In the genomic region with DNA sequence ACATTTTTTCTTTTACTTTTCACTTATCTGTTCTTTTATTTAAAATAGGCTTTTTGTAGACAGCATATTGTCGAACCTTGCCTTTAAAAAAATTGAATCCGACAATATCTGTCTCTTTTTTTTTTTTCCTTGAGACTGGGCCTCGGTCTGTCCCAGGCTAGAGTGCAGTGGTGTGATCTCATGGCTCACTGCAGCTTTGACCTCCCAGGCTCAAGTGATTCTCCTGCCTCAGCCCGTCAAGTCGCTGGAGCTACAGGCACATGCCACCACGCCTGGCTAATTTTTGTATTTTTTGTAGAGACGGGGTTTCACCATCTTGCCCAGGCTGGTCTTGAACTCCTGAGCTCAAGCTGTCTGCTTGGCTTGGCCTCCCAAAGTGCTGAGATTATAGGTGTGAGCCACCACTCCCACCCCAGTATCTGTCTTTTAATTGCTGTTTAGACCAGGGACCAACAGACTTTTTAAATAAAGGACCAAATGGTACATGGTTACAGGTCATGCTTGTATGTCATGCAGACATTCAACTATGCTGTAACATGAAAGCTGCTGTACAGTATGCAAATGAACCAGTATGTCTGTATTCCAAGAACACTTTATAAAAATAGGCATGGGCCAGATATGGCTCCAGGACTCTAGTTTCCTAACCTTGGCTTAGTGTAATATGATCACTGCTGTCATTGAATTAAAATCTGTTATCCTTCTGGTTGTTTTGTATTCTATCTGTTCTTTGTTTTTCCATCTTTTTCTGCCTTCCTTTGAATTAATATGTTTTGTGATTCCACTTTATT, we compare ENCODE assay signal across 3 cellular contexts.
TF ChIP-seq lines count a peak whose summit lies in the region.

No MANE protein-coding gene starts in this region.

TF ChIP-seq in SK-N-SH treated with all-trans-retinoic acid at 6 μM for 48 hours, 23 proteins besides CTCF, POLR2A, EP300 and RAD21 (continued from another document):
- TF ChIP-seq, protein P1, sequence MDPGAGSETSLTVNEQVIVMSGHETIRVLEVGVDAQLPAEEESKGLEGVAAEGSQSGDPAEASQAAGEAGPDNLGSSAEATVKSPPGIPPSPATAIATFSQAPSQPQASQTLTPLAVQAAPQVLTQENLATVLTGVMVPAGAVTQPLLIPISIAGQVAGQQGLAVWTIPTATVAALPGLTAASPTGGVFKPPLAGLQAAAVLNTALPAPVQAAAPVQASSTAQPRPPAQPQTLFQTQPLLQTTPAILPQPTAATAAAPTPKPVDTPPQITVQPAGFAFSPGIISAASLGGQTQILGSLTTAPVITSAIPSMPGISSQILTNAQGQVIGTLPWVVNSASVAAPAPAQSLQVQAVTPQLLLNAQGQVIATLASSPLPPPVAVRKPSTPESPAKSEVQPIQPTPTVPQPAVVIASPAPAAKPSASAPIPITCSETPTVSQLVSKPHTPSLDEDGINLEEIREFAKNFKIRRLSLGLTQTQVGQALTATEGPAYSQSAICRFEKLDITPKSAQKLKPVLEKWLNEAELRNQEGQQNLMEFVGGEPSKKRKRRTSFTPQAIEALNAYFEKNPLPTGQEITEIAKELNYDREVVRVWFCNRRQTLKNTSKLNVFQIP (CRISPR knock-in tag; IDR thresholded peaks at IDR 0.05; ENCODE audit: borderline replicate concordance, low read depth), result no peak
- no peak for TF ChIP-seq ZNF565 (CRISPR knock-in tag; conservative IDR thresholded peaks at IDR 0.05; ENCODE audit: low read depth)

TF ChIP-seq in SK-N-SH, 30 proteins besides CTCF, POLR2A, EP300 and RAD21:
- TF ChIP-seq, protein P2, sequence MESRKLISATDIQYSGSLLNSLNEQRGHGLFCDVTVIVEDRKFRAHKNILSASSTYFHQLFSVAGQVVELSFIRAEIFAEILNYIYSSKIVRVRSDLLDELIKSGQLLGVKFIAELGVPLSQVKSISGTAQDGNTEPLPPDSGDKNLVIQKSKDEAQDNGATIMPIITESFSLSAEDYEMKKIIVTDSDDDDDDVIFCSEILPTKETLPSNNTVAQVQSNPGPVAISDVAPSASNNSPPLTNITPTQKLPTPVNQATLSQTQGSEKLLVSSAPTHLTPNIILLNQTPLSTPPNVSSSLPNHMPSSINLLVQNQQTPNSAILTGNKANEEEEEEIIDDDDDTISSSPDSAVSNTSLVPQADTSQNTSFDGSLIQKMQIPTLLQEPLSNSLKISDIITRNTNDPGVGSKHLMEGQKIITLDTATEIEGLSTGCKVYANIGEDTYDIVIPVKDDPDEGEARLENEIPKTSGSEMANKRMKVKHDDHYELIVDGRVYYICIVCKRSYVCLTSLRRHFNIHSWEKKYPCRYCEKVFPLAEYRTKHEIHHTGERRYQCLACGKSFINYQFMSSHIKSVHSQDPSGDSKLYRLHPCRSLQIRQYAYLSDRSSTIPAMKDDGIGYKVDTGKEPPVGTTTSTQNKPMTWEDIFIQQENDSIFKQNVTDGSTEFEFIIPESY (IDR thresholded peaks at IDR 0.05; ENCODE audit: borderline replicate concordance, low read depth), result no peak
- TF ChIP-seq, protein P3, sequence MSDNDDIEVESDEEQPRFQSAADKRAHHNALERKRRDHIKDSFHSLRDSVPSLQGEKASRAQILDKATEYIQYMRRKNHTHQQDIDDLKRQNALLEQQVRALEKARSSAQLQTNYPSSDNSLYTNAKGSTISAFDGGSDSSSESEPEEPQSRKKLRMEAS (IDR thresholded peaks at IDR 0.05; ENCODE audit: low read depth), result no peak
- TF ChIP-seq, protein P4, sequence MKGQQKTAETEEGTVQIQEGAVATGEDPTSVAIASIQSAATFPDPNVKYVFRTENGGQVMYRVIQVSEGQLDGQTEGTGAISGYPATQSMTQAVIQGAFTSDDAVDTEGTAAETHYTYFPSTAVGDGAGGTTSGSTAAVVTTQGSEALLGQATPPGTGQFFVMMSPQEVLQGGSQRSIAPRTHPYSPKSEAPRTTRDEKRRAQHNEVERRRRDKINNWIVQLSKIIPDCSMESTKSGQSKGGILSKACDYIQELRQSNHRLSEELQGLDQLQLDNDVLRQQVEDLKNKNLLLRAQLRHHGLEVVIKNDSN (IDR thresholded peaks at IDR 0.05; ENCODE audit: borderline replicate concordance, low read depth), result no peak
- TF ChIP-seq, protein P5, sequence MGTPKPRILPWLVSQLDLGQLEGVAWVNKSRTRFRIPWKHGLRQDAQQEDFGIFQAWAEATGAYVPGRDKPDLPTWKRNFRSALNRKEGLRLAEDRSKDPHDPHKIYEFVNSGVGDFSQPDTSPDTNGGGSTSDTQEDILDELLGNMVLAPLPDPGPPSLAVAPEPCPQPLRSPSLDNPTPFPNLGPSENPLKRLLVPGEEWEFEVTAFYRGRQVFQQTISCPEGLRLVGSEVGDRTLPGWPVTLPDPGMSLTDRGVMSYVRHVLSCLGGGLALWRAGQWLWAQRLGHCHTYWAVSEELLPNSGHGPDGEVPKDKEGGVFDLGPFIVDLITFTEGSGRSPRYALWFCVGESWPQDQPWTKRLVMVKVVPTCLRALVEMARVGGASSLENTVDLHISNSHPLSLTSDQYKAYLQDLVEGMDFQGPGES (IDR thresholded peaks at IDR 0.05; ENCODE audit: low read depth, low read length), result no peak
- TF ChIP-seq JUND (IDR thresholded peaks at IDR 0.05) (no peak), NRF1 (IDR thresholded peaks at IDR 0.05; ENCODE audit: low read depth, low read length) (no peak), EZH2phosphoT487 (IDR thresholded peaks at IDR 0.05; ENCODE audit: borderline replicate concordance, low read depth) (no peak), ELF1 (IDR thresholded peaks at IDR 0.05) (no peak), NFIC (IDR thresholded peaks at IDR 0.05; ENCODE audit: borderline replicate concordance) (no peak), RFX5 (IDR thresholded peaks at IDR 0.05; ENCODE audit: low read length) (no peak), CHD2 (IDR thresholded peaks at IDR 0.05; ENCODE audit: low read length, partially characterized antibody) (no peak), GABPA (IDR thresholded peaks at IDR 0.05; ENCODE audit: low read depth) (no peak)
- TF ChIP-seq, protein P6, sequence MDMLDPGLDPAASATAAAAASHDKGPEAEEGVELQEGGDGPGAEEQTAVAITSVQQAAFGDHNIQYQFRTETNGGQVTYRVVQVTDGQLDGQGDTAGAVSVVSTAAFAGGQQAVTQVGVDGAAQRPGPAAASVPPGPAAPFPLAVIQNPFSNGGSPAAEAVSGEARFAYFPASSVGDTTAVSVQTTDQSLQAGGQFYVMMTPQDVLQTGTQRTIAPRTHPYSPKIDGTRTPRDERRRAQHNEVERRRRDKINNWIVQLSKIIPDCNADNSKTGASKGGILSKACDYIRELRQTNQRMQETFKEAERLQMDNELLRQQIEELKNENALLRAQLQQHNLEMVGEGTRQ (IDR thresholded peaks at IDR 0.05; ENCODE audit: borderline replicate concordance, low read depth, low read length), result no peak
- TF ChIP-seq, protein P7, sequence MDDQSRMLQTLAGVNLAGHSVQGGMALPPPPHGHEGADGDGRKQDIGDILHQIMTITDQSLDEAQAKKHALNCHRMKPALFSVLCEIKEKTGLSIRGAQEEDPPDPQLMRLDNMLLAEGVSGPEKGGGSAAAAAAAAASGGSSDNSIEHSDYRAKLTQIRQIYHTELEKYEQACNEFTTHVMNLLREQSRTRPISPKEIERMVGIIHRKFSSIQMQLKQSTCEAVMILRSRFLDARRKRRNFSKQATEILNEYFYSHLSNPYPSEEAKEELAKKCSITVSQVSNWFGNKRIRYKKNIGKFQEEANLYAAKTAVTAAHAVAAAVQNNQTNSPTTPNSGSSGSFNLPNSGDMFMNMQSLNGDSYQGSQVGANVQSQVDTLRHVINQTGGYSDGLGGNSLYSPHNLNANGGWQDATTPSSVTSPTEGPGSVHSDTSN (IDR thresholded peaks at IDR 0.05), result no peak

TF ChIP-seq in WTC11, 78 proteins besides CTCF, POLR2A, EP300 and RAD21 (continued from another document):
- TF ChIP-seq, protein P8, sequence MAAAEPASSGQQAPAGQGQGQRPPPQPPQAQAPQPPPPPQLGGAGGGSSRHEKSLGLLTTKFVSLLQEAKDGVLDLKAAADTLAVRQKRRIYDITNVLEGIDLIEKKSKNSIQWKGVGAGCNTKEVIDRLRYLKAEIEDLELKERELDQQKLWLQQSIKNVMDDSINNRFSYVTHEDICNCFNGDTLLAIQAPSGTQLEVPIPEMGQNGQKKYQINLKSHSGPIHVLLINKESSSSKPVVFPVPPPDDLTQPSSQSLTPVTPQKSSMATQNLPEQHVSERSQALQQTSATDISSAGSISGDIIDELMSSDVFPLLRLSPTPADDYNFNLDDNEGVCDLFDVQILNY (CRISPR knock-in tag; IDR thresholded peaks at IDR 0.05), result no peak
- TF ChIP-seq KAT7 (CRISPR knock-in tag; IDR thresholded peaks at IDR 0.05; ENCODE audit: borderline replicate concordance) (no peak), MXD4 (CRISPR knock-in tag; IDR thresholded peaks at IDR 0.05; ENCODE audit: borderline replicate concordance) (no peak), ZNF138 (CRISPR knock-in tag; conservative IDR thresholded peaks at IDR 0.05) (no peak), ATF1 (CRISPR knock-in tag; IDR thresholded peaks at IDR 0.05) (no peak), ZNF263 (CRISPR knock-in tag; IDR thresholded peaks at IDR 0.05; ENCODE audit: low read depth) (no peak), SP1 (CRISPR knock-in tag; conservative IDR thresholded peaks at IDR 0.05) (no peak), PRRX2 (CRISPR knock-in tag; IDR thresholded peaks at IDR 0.05) (no peak)
- TF ChIP-seq, protein P9, sequence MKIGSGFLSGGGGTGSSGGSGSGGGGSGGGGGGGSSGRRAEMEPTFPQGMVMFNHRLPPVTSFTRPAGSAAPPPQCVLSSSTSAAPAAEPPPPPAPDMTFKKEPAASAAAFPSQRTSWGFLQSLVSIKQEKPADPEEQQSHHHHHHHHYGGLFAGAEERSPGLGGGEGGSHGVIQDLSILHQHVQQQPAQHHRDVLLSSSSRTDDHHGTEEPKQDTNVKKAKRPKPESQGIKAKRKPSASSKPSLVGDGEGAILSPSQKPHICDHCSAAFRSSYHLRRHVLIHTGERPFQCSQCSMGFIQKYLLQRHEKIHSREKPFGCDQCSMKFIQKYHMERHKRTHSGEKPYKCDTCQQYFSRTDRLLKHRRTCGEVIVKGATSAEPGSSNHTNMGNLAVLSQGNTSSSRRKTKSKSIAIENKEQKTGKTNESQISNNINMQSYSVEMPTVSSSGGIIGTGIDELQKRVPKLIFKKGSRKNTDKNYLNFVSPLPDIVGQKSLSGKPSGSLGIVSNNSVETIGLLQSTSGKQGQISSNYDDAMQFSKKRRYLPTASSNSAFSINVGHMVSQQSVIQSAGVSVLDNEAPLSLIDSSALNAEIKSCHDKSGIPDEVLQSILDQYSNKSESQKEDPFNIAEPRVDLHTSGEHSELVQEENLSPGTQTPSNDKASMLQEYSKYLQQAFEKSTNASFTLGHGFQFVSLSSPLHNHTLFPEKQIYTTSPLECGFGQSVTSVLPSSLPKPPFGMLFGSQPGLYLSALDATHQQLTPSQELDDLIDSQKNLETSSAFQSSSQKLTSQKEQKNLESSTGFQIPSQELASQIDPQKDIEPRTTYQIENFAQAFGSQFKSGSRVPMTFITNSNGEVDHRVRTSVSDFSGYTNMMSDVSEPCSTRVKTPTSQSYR (CRISPR knock-in tag; IDR thresholded peaks at IDR 0.05), result no peak
